ENCODE assay signal across 14 cellular contexts in the genomic region with DNA sequence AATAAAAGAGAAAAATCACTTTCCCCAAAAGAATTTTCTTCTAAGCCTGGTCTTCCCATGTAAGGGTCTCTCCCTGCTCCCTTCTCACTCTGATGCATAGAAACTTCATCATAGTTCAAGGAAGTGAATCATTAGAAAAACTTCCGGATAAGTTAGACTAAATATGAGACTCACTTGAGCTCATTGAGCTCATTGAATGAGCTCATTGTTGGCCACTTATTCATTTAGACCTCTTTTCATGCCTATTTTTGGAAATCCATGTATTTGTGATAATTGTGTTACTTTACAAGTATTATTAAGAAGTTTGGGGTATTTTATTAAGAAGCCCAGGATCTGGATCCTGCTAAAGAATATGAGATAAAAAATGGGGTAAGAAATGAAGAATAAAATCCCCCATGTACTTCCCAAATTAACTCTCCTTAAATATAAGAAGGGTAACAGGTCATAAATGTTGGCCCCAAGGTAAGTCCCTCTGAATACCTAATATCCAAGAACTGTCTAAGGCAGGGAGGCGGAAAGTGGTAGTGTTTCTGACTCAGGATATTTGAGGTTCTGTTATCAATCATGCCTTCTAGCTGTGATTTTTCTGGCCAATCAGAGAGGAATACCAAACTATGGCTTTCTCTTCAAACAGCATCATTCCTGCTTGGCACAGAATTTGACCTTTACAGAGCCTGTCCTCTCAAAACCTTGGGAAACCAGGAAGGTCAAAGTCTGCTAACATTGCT.
DNase-seq lines count a peak whose midpoint lies in the region; ATAC-seq, FAIRE-seq and TF ChIP-seq lines count a peak whose summit lies in the region.
"Had no signal": no experiment of that assay in that cellular context is flagged by ENCODE, and none has a peak within 500 bp of the region (broad histone marks: within the 10 kb centered on the region; RNA-seq: fewer than 3 reads in every experiment).

No MANE protein-coding gene starts in this region.

- H3K4me1 ChIP-seq in endothelial cell of umbilical vein (ENCODE audit: control insufficient read depth, extremely low read depth, insufficient read depth, low read length) (peaks cover 23% of the 10 kb centered on the region), vagina (no peaks in the 10 kb centered on the region)
- H3K4me1 ChIP-seq: HAP-1 had no signal

- H4K20me1 ChIP-seq in endothelial cell of umbilical vein (replicated peaks; ENCODE audit: control insufficient read depth, extremely low read depth, insufficient read depth, low read length): no peaks in the 10 kb centered on the region

- H3K27ac Mint-ChIP-seq in Calu3 (ENCODE audit: unreplicated experiment) (peak overlapping the region; percentile 99), neural crest cell (ENCODE audit: unreplicated experiment) (peak overlapping the region; percentile 78)
- H3K27ac Mint-ChIP-seq: CD4-positive, CD25-positive, alpha-beta regulatory T cell had no signal

- FAIRE-seq in endothelial cell of umbilical vein (lab: Jason Lieb, UNC) (peak; percentile 72), D721Med (lab: Jason Lieb, UNC) (no peak)

- H3K36me3 ChIP-seq in endothelial cell of umbilical vein (ENCODE audit: control insufficient read depth in 2 of 2, extremely low read depth in 1 of 2, insufficient read depth in 2 of 2, low read length in 2 of 2) (no peaks in the 10 kb centered on the region), vagina (no peaks in the 10 kb centered on the region)
- H3K36me3 ChIP-seq: HAP-1 had no signal

- H3K9me3 ChIP-seq in endothelial cell of umbilical vein (replicated peaks; ENCODE audit: control insufficient read depth, insufficient read depth, low read length): no peaks in the 10 kb centered on the region
- H3K9me3 ChIP-seq in vagina: no peaks in the 10 kb centered on the region
- H3K9me3 ChIP-seq: HAP-1 had no signal

- H3K27ac ChIP-seq in endothelial cell of umbilical vein (ENCODE audit: insufficient read depth, low read depth, low read length) (peak overlapping the region; percentile 92), vagina (no peak overlapping the region)

- H3K79me2 ChIP-seq in endothelial cell of umbilical vein (ENCODE audit: control insufficient read depth, insufficient read depth, low read length): no peaks in the 10 kb centered on the region

- H3K4me1 Mint-ChIP-seq in Calu3 (ENCODE audit: low read depth, unreplicated experiment): peaks cover 51% of the 10 kb centered on the region
- peaks cover 45% of the 10 kb centered on the region for H3K4me1 Mint-ChIP-seq in neural crest cell
- H3K4me1 Mint-ChIP-seq: CD4-positive, CD25-positive, alpha-beta regulatory T cell; central memory CD8-positive, alpha-beta T cell had no signal

- CTCF ChIA-PET in Calu3 (lab: Charles Lee): interaction anchor here (1.5 to 1.6 kb wide), 2 partner anchors 12 to 46 kb away, joined by 3 to 6 read pairs; no protein-coding TSS in a partner anchor
- CTCF ChIA-PET in endothelial cell of umbilical vein (lab: Charles Lee): interaction anchor here (0.6 to 4.0 kb wide), 15 partner anchors 11 to 706 kb away, joined by 3 to 57 read pairs (median 6); no protein-coding TSS in a partner anchor

- H3K4me2 ChIP-seq in endothelial cell of umbilical vein (ENCODE audit: insufficient read depth, low read length): peak overlapping the region; percentile 94

- H2AFZ ChIP-seq in endothelial cell of umbilical vein (ENCODE audit: low read depth, low read length): peak overlapping the region; percentile 0

- no peaks in the 10 kb centered on the region for H3K27me3 ChIP-seq in endothelial cell of umbilical vein (ENCODE audit: control insufficient read depth in 2 of 2, insufficient read depth in 2 of 2, low read length in 2 of 2)
- no peaks in the 10 kb centered on the region for H3K27me3 ChIP-seq in vagina

- intact Hi-C loops in Calu3 (cut with micrococcal nuclease; ENCODE audit: unreplicated experiment): loop anchor here (5.0 kb wide), 1 partner anchor 73 kb away; no protein-coding TSS in a partner anchor
- intact Hi-C loops in endothelial cell of umbilical vein (cut with micrococcal nuclease): loop anchor here (1.0 to 10.0 kb wide), 4 partner anchors 11 to 1915 kb away; a partner anchor contains a TSS
- intact Hi-C loops in vagina (cut with DNase I): loop anchor here (10.0 kb wide), 1 partner anchor 415 kb away; no protein-coding TSS in a partner anchor

- TF ChIP-seq CTCF in Calu3 (IDR thresholded peaks at IDR 0.05; ENCODE audit: unreplicated experiment) (no peak), endothelial cell of umbilical vein (IDR thresholded peaks at IDR 0.05; ENCODE audit: extremely low read depth in 1 of 2, insufficient read depth in 1 of 2, low read depth in 1 of 2, low read length in 2 of 2) (no peak), neural crest cell (conservative IDR thresholded peaks at IDR 0.05) (no peak), D721Med (IDR thresholded peaks at IDR 0.05; ENCODE audit: insufficient read depth, missing control alignments) (no peak), vagina (IDR thresholded peaks at IDR 0.05) (no peak)

- no peak for TF ChIP-seq POLR2A in endothelial cell of umbilical vein (IDR thresholded peaks at IDR 0.05; ENCODE audit: low read depth, low read length)
- no peak for TF ChIP-seq POLR2A in vagina (IDR thresholded peaks at IDR 0.05)

- H3K27me3 Mint-ChIP-seq in Calu3 (ENCODE audit: unreplicated experiment) (no peaks in the 10 kb centered on the region), neural crest cell (ENCODE audit: low read depth) (no peaks in the 10 kb centered on the region)

- no peak for ATAC-seq in HG02870 (IDR thresholded peaks at IDR 0.05; ENCODE audit: unreplicated experiment)

- BruUV-seq in Calu3 (replicated peaks; lab: Mats Ljungman, UMichigan) (TSS peak; percentile 51), endothelial cell of umbilical vein (replicated peaks; lab: Mats Ljungman, UMichigan) (TSS peak; percentile 90)

- no peaks in the 10 kb centered on the region for H3K9me1 ChIP-seq in endothelial cell of umbilical vein (replicated peaks; ENCODE audit: control insufficient read depth, extremely low read depth, insufficient read depth, low read length)

- H3K9ac ChIP-seq in endothelial cell of umbilical vein (replicated peaks; ENCODE audit: extremely low read depth, insufficient read depth, low read length): peak overlapping the region; percentile 84

- POLR2A ChIA-PET in endothelial cell of umbilical vein (lab: Charles Lee): interaction anchor here (0.7 to 1.5 kb wide), 2 partner anchors 10 to 12 kb away, joined by 3 to 8 read pairs; no protein-coding TSS in a partner anchor

- H3K4me3 ChIP-seq in endothelial cell of umbilical vein (replicated peaks in 1 of 3; ENCODE audit: insufficient read depth in 1 of 3, low read depth in 1 of 3, low read length in 3 of 3) (peak overlapping the region in 1 of 3 experiments; percentile 25), vagina (no peak overlapping the region)
- H3K4me3 ChIP-seq: HAP-1 had no signal

- H3K4me3 Mint-ChIP-seq in Calu3 (ENCODE audit: low read depth, unreplicated experiment) (no peak overlapping the region), neural crest cell (peak overlapping the region; percentile 43)
- H3K4me3 Mint-ChIP-seq: CD4-positive, CD25-positive, alpha-beta regulatory T cell; central memory CD8-positive, alpha-beta T cell had no signal

- H3K36me3 Mint-ChIP-seq in Calu3 (ENCODE audit: insufficient read depth, unreplicated experiment) (peaks cover 11% of the 10 kb centered on the region), neural crest cell (ENCODE audit: low read depth) (peaks cover 9% of the 10 kb centered on the region)
- H3K36me3 Mint-ChIP-seq: CD4-positive, CD25-positive, alpha-beta regulatory T cell had no signal

- peaks cover 4% of the 10 kb centered on the region for H3K9me3 Mint-ChIP-seq in Calu3 (ENCODE audit: low read depth, unreplicated experiment)
- H3K9me3 Mint-ChIP-seq in neural crest cell: peaks cover 3% of the 10 kb centered on the region
- H3K9me3 Mint-ChIP-seq: CD4-positive, CD25-positive, alpha-beta regulatory T cell; central memory CD8-positive, alpha-beta T cell had no signal

- dilution Hi-C loops in endothelial cell of umbilical vein (cut with MboI; ENCODE audit: extremely low pct_ligation_motif_present, low sequenced_read_pairs): no loop called here

- DNase-seq in Calu3 (no peak), RPMI7951 (ENCODE audit: low read depth) (peak; percentile 86), endothelial cell of umbilical vein (ENCODE audit: low read depth, low spot score) (peak; percentile 90), neural crest cell (ENCODE audit: low read depth, low spot score) (no peak), D721Med (ENCODE audit: insufficient read length, low spot score) (no peak), vagina (ENCODE audit: extremely low spot score in 2 of 2) (no peak)
- DNase-seq in stimulated activated CD4-positive, alpha-beta T cell treated with anti-CD3 and anti-CD28 coated beads, Interleukin-4, amount 100 ng/mL, for 24 hours: no peak
- DNase-seq: CD4-positive, CD25-positive, alpha-beta regulatory T cell; glutamatergic neuron; Karpas-422; NCI-H2171 treated with DMSO at 0.1 percent for 48 hours had no signal

TF ChIP-seq in endothelial cell of umbilical vein, 7 proteins besides CTCF, POLR2A, EP300 and RAD21:
- TF ChIP-seq, protein P1, sequence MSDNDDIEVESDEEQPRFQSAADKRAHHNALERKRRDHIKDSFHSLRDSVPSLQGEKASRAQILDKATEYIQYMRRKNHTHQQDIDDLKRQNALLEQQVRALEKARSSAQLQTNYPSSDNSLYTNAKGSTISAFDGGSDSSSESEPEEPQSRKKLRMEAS (IDR thresholded peaks at IDR 0.05; ENCODE audit: insufficient read depth, insufficient read length): no peak
- TF ChIP-seq GATA2 (IDR thresholded peaks at IDR 0.05; ENCODE audit: insufficient read depth, insufficient read length, low read depth, low read length) (no peak), FOS (IDR thresholded peaks at IDR 0.05; ENCODE audit: borderline replicate concordance, insufficient read depth, low read length) (peak; percentile 94), POLR2AphosphoS5 (IDR thresholded peaks at IDR 0.05; ENCODE audit: insufficient read depth, low read depth, low read length) (peak; percentile 62), JUN (IDR thresholded peaks at IDR 0.05; ENCODE audit: borderline replicate concordance, insufficient read depth, insufficient read length, low read depth) (peak; percentile 100), MYC (IDR thresholded peaks at IDR 0.05; ENCODE audit: low read depth, low read length) (no peak), EZH2 (IDR thresholded peaks at IDR 0.05; ENCODE audit: borderline replicate concordance, low read depth, low read length, severe bottlenecking) (no peak)
TF ChIP-seq in endothelial cell of umbilical vein: peak in this region for 3.

Comparison
In these comparisons a context has a peak if more than half of its experiments do, and no peak if none do; other contexts are left out.
1. DNase-seq: peak in RPMI7951 (single experiment) and endothelial cell of umbilical vein (single experiment); none in Calu3 (single experiment), neural crest cell (single experiment), stimulated activated CD4-positive, alpha-beta T cell treated with anti-CD3 and anti-CD28 coated beads, Interleukin-4, amount 100 ng/mL, for 24 hours (single experiment), D721Med (single experiment) and vagina (0 of 2).